8 cellular contexts compared by ENCODE assay signal in the genomic region with DNA sequence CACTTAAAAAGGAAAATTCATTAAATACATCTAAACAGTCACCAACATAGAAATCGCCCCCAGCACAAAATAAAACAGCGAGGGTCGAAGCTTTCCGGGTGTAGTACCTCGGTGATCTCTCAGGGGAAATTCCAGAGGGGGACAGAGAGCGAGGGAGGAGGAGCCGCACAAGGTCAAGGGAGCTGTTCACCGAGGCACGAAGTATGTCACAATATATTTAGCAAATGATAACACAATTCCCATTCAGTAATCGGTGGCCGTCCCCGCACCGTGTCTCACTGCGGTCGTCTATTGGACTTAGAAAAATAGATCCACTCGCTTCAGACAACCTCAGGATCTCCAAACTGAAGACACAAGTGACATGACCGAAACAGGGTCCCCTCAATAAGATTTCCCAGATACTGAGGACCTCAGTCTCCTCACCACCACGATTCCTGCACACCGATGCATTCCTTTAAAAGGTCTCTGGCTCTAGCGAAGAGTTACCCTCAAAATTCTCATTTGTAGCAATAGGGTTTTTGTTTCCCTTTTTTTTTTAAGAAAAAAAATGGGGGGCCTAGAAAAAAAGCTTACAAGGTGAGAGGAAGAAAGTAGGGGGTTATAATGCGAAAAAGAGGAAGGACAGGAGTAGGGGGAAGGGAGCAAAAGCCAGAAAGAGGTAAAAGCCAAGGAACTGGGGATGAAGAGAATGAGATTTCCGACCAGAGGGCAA. TPM values are rescaled to one million over a fixed set of nuclear protein-coding genes. Genes with fewer than 3 reads are reported as not detected.
A peak's percentile ranks its signal among the peaks of the same experiment; 100 is the strongest.
DNase-seq lines count a peak whose midpoint lies in the region; ATAC-seq, FAIRE-seq and TF ChIP-seq lines count a peak whose summit lies in the region.

No MANE protein-coding gene starts in this region.

- peak; percentile 32 to 39; a peak in 2 of 4 replicates for TF ChIP-seq POLR2A in HepG2 (IDR thresholded peaks at IDR 0.05; ENCODE audit: insufficient read depth in 1 of 2, low read depth in 2 of 2, low read length in 2 of 2)

- H3K36me3 ChIP-seq in GM23248 (ENCODE audit: low read depth) (no peaks in the 10 kb centered on the region; the same call in 1 of the 2 replicates), PC-3 (ENCODE audit: low read depth, low read length) (no peaks in the 10 kb centered on the region), colonic mucosa (no peaks in the 10 kb centered on the region), HepG2 (replicated peaks in 1 of 2; ENCODE audit: control insufficient read depth in 1 of 2, insufficient read depth in 2 of 2, low read length in 2 of 2) (0 out of 5 replicates have a peak, but pooled peaks cover 0 to 8% of the 10 kb centered on the region in 2 experiments)

- in situ Hi-C loops in GM23248 (cut with MboI) (no loop called here), HepG2 (cut with HindIII; ENCODE audit: extremely low pct_ligation_motif_present, low pct_unique_long_range_greater_than_20kb) (loop anchor here (5.0 to 10.0 kb wide), 2 partner anchors 115 to 132 kb away; no protein-coding TSS in a partner anchor)

- CTCF ChIA-PET in PC-3 (lab: Charles Lee) (interaction anchor here (1.2 kb wide), 1 partner anchor 131 kb away, joined by 4 read pairs; no protein-coding TSS in a partner anchor), HepG2 (lab: Yijun Ruan, JAX; ENCODE audit: low intra/inter-chr PET ratio, low total read pairs) (no interaction called here)

- H3K4me3 ChIP-seq in AG09309 (ENCODE audit: control insufficient read depth, low read depth, low read length) (peak overlapping the region; percentile 75), GM23248 (peak overlapping the region; percentile 73), PC-3 (ENCODE audit: low read length) (peak overlapping the region; percentile 84), colonic mucosa (peak overlapping the region; percentile 66), HepG2 (replicated peaks in 1 of 3; ENCODE audit: insufficient read depth in 1 of 3, low read depth in 2 of 3, low read length in 3 of 3) (peak overlapping the region; percentile 81 to 95 (median 82))

- H3K4me1 ChIP-seq in GM23248 (ENCODE audit: insufficient read depth), result peaks cover 18% of the 10 kb centered on the region
- H3K4me1 ChIP-seq in PC-3 (ENCODE audit: insufficient read depth, low read length), result peaks cover 13% of the 10 kb centered on the region; the same call in 1 of the 2 replicates
- H3K4me1 ChIP-seq in colonic mucosa, result no peaks in the 10 kb centered on the region
- H3K4me1 ChIP-seq in HepG2 (ENCODE audit: insufficient read depth, low read length), result peaks cover 27% of the 10 kb centered on the region

- H3K9me3 ChIP-seq in GM23248 (ENCODE audit: low read depth) (no peaks in the 10 kb centered on the region), PC-3 (ENCODE audit: low read length) (no peaks in the 10 kb centered on the region), colonic mucosa (no peaks in the 10 kb centered on the region), HepG2 (ENCODE audit: low read length) (no peaks in the 10 kb centered on the region)

- H3K27ac ChIP-seq in GM23248 (0 out of 2 replicates have a peak overlapping the region, but pooled peaks have one; percentile 11), PC-3 (ENCODE audit: low read length) (no peak overlapping the region), colonic mucosa (peak overlapping the region; percentile 42), HepG2 (ENCODE audit: extremely low read length, insufficient read depth, low read length) (peak overlapping the region; percentile 74), substantia nigra (ENCODE audit: low read depth, low read length, poor library complexity, severe bottlenecking) (peak overlapping the region; percentile 93)

- H3K9ac ChIP-seq in GM23248, result peak overlapping the region; percentile 85
- H3K9ac ChIP-seq in PC-3 (ENCODE audit: low read length), result peak overlapping the region; percentile 81; the same call in 1 of the 2 replicates
- H3K9ac ChIP-seq in colonic mucosa (ENCODE audit: low read depth in 2 of 2, low read length in 2 of 2), result peak overlapping the region; percentile 65 to 75
- peak overlapping the region; percentile 80 for H3K9ac ChIP-seq in HepG2 (ENCODE audit: insufficient read depth, low read depth, low read length)

- ATAC-seq in PC-3, result no peak
- ATAC-seq in HepG2, result peak; percentile 74
- ATAC-seq in GM18873 (IDR thresholded peaks at IDR 0.05; ENCODE audit: low FRiP score, unreplicated experiment), result no peak

- peaks cover 22% of the 10 kb centered on the region for H3F3A ChIP-seq in GM23248 (ENCODE audit: insufficient read depth)
- no peaks in the 10 kb centered on the region for H3F3A ChIP-seq in PC-3 (ENCODE audit: low read length, unreplicated experiment)

- DNase-seq in AG09309 (ENCODE audit: low read depth), result no peak
- peak; percentile 56 for DNase-seq in GM23248
- no peak for DNase-seq in PC-3
- peak; percentile 43 for DNase-seq in colonic mucosa
- peak; percentile 82 for DNase-seq in HepG2 (ENCODE audit: low spot score)
- peak in 27 of 49 donors; percentile 4 to 52 (median 27) for DNase-seq in substantia nigra (lab: John Stamatoyannopoulos, UW)
- DNase-seq in DMS 273 (lab: John Stamatoyannopoulos, UW; ENCODE audit: unreplicated experiment), result no peak

- no peak for TF ChIP-seq RAD21 in HepG2 (CRISPR knock-in tag; IDR thresholded peaks at IDR 0.05)

- peak; percentile 8 for TF ChIP-seq CTCF in AG09309 (IDR thresholded peaks at IDR 0.05; ENCODE audit: control insufficient read depth, insufficient read depth, low read depth, low read length, missing control alignments)
- no peak for TF ChIP-seq CTCF in PC-3 (conservative IDR thresholded peaks at IDR 0.05; ENCODE audit: low read depth, low read length)
- no peak for TF ChIP-seq CTCF in colonic mucosa (IDR thresholded peaks at IDR 0.05)
- TF ChIP-seq CTCF in HepG2 (CRISPR knock-in tag; IDR thresholded peaks at IDR 0.05), result peak; percentile 39; the same call in 1 of the 2 replicates

- no peaks in the 10 kb centered on the region for H3K27me3 ChIP-seq in GM23248 (replicated peaks; ENCODE audit: insufficient read depth)
- H3K27me3 ChIP-seq in PC-3 (ENCODE audit: low read length), result no peaks in the 10 kb centered on the region
- no peaks in the 10 kb centered on the region for H3K27me3 ChIP-seq in colonic mucosa
- no peaks in the 10 kb centered on the region for H3K27me3 ChIP-seq in HepG2 (ENCODE audit: control insufficient read depth in 1 of 2, insufficient read depth in 2 of 2, low read length in 2 of 2)

- H3K4me2 ChIP-seq in GM23248 (ENCODE audit: unreplicated experiment) (peak overlapping the region; percentile 94), PC-3 (ENCODE audit: low read length) (peak overlapping the region; percentile 89), HepG2 (ENCODE audit: low read depth, low read length) (peak overlapping the region; percentile 97)

- FAIRE-seq in HepG2 (lab: Jason Lieb, UNC), result peak; percentile 81

- TSS peak; percentile 53 for BruUV-seq in PC-3 (replicated peaks; lab: Mats Ljungman, UMichigan)
- TSS peak; percentile 85 for BruUV-seq in HepG2 (replicated peaks; lab: Mats Ljungman, UMichigan)

- TF ChIP-seq EP300 in HepG2 (IDR thresholded peaks at IDR 0.05; ENCODE audit: low read depth in 2 of 2, low read length in 2 of 2) (no peak), HepG2 (CRISPR knock-in tag; IDR thresholded peaks at IDR 0.05; ENCODE audit: borderline replicate concordance) (no peak)

- no peaks in the 10 kb centered on the region for H3K9me2 ChIP-seq in GM23248 (ENCODE audit: insufficient read depth)
- no peaks in the 10 kb centered on the region for H3K9me2 ChIP-seq in PC-3 (replicated peaks; ENCODE audit: low read length)

- H4K20me1 ChIP-seq in GM23248 (ENCODE audit: insufficient read depth), result no peaks in the 10 kb centered on the region
- no peaks in the 10 kb centered on the region for H4K20me1 ChIP-seq in PC-3 (ENCODE audit: low read length)
- 0 out of 2 replicates have a peak, but pooled peaks cover 6% of the 10 kb centered on the region for H4K20me1 ChIP-seq in HepG2 (ENCODE audit: insufficient read depth, low read length)

- peaks cover 30% of the 10 kb centered on the region for H3K79me2 ChIP-seq in GM23248 (ENCODE audit: insufficient read depth)
- H3K79me2 ChIP-seq in PC-3 (ENCODE audit: low read length), result peaks cover 9% of the 10 kb centered on the region; the same call in 1 of the 2 replicates
- H3K79me2 ChIP-seq in HepG2 (ENCODE audit: insufficient read depth, low read length), result peaks cover 27% of the 10 kb centered on the region

- POLR2A ChIA-PET in PC-3 (lab: Charles Lee; ENCODE audit: unreplicated experiment) (no interaction called here), HepG2 (lab: Yijun Ruan, JAX) (interaction anchor here (0.6 to 1.4 kb wide), 9 partner anchors 13 to 206 kb away, joined by 3 to 5 read pairs (median 4); a partner anchor contains a TSS)

- H2AFZ ChIP-seq in GM23248 (peak overlapping the region; percentile 80), PC-3 (ENCODE audit: low read length) (peak overlapping the region; percentile 91), HepG2 (ENCODE audit: low read length) (no peak overlapping the region)

- 3 to 4% methylated on average over 22 of the region's 22 CpGs for WGBS in GM23248 (ENCODE audit: low coverage in 1 of 2, low lambda C conversion rate in 2 of 2, missing lambda C conversion rate in 2 of 2), 2 experiments
- 1% methylated on average over 22 of the region's 22 CpGs for WGBS in HepG2 (ENCODE audit: low lambda C conversion rate)

- intact Hi-C loops in PC-3 (cut with micrococcal nuclease) (loop anchor here (1.0 to 5.0 kb wide), 4 partner anchors 115 to 208 kb away; a partner anchor contains a TSS), colonic mucosa (cut with DNase I) (loop anchor here (5.0 to 10.0 kb wide), 3 partner anchors 118 to 205 kb away; a partner anchor contains a TSS), HepG2 (cut with micrococcal nuclease; ENCODE audit: unreplicated experiment) (loop anchor here (1.0 to 10.0 kb wide), 4 partner anchors 41 to 149 kb away; no protein-coding TSS in a partner anchor)

RNA-seq across cellular contexts. Expression of a gene that starts 1.1 kb away (rescaled TPM):
- total RNA-seq in GM23248 (2014; rRNA removed; shearing (Covaris generic)), result 36.5 and 62.4 TPM in 2 replicates
- polyA plus RNA-seq in GM23248 (2016; fragmentation: Nextera tagmentation; extraction: Ambion mirVana), result 13.5 and 17.5 TPM in 2 replicates
- total RNA-seq in PC-3 (2014; rRNA removed), result 39.8 and 41.7 TPM in 2 replicates
- total RNA-seq in colonic mucosa, result 10 to 100 TPM; 44.2 to 50.8 TPM
- 48.3 and 51.0 TPM in 2 replicates for total RNA-seq in HepG2 (2016; rRNA removed; fragmentation: Illumina TruSeq; extraction: Trizol)
- 19.6 and 21.6 TPM in 2 replicates for total RNA-seq in HepG2 (2016; cell fraction: cytosol; rRNA removed; fragmentation: Illumina TruSeq; extraction: Trizol; ENCODE audit: low read depth)
- 47.1 and 49.5 TPM in 2 replicates for total RNA-seq in HepG2 (2016; cell fraction: insoluble cytoplasmic fraction; rRNA removed; fragmentation: Illumina TruSeq; extraction: Trizol)
- 45.9 and 50.5 TPM in 2 replicates for total RNA-seq in HepG2 (2016; cell fraction: membrane; rRNA removed; fragmentation: Illumina TruSeq; extraction: Trizol)
- 43.8 and 48.5 TPM in 2 replicates for total RNA-seq in HepG2 (2016; cell fraction: nucleus; rRNA removed; fragmentation: Illumina TruSeq; extraction: Trizol)
- 11.7 and 12.1 TPM in 2 replicates for polyA plus RNA-seq in HepG2 (2011; rRNA removed)
- 7.8 and 9.8 TPM in 2 replicates for polyA plus RNA-seq in HepG2 (2011; cell fraction: cytosol; rRNA removed)
- polyA plus RNA-seq in HepG2 (2011; cell fraction: nucleus; rRNA removed), result 6.5 and 10.8 TPM in 2 replicates
- 12.6 and 14.0 TPM in 2 replicates for polyA plus RNA-seq in HepG2 (2012)
- polyA plus RNA-seq in HepG2 (2016; cell fraction: cytosol; fragmentation: Illumina TruSeq; extraction: Trizol; ENCODE audit: low read depth), result 5.8 and 6.0 TPM in 2 replicates
- polyA plus RNA-seq in HepG2 (2016; cell fraction: insoluble cytoplasmic fraction; fragmentation: Illumina TruSeq; extraction: Trizol; ENCODE audit: low read depth), result 29.0 and 32.3 TPM in 2 replicates
- 17.2 and 17.5 TPM in 2 replicates for polyA plus RNA-seq in HepG2 (2016; cell fraction: membrane; fragmentation: Illumina TruSeq; extraction: Trizol; ENCODE audit: low read depth)
- polyA plus RNA-seq in HepG2 (2016; cell fraction: nucleus; fragmentation: Illumina TruSeq; extraction: Trizol; ENCODE audit: insufficient read depth, low read depth), result 35.8 and 40.8 TPM in 2 replicates
- 12.2 and 16.2 TPM in 2 replicates for polyA minus RNA-seq in HepG2 (2011; rRNA and poly(A)+ RNA removed; ENCODE audit: low replicate concordance)
- 31.7 and 37.7 TPM in 2 replicates for polyA minus RNA-seq in HepG2 (2011; cell fraction: cytosol; rRNA and poly(A)+ RNA removed)
- 32.2 and 34.1 TPM in 2 replicates for polyA minus RNA-seq in HepG2 (2011; cell fraction: nucleus; rRNA and poly(A)+ RNA removed)

Comparison
In these comparisons a context has a peak if more than half of its experiments do, and no peak if none do; other contexts are left out.
1. DNase-seq: peak in GM23248 (single experiment), colonic mucosa (single experiment), HepG2 (single experiment) and substantia nigra (27 of 49); none in AG09309 (single experiment), PC-3 (single experiment) and DMS 273 (single experiment).
2. CTCF ChIP-seq: peak in AG09309 (single experiment) and HepG2 (single experiment); none in PC-3 (single experiment) and colonic mucosa (single experiment).
3. Peak in every context shown above with its lines, with median percentiles within 50 percentile points of each other: H3K4me3 ChIP-seq, H3K4me2 ChIP-seq and H3K9ac ChIP-seq.